8 cellular contexts compared by ENCODE assay signal in the genomic region with DNA sequence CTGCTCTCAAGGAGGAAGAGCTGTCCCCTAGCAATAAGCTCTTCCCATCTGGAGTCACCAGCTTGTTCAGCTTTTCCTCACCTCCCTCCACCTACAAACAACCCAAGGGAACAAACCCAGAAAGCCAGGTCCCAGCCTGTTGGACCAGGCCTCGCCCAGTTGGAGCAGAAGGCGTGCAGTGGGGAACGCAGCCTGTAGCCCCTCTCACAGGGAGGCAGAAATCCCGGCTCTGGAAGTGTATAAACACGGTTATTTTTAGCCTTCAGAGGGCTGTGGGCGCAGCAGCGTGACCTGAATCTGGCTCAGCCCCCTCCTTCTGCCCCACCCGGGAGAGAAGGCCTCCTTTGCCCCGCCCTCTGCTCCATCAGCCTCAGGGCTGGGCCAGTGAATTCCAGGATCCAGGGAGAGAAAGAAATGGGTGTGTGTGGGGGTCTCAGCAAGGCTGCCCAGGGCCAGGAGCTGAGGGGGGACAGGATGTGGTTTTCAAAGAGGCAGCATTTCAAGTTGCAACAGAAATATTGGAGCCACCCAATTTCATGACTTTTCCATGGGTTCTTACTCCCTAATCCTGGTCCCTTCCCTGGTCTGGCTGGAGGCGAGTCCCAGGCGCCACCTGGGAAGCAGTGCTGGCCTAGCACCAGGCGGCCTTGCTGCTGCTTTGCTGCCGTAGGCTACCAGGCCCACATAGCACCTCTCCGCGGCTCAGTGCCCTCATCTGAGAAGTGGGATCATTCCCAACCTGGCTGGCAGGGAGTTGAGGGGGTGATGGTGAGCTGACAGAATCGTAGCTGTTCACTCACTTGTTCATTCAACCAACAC. TPM values are rescaled to one million over a fixed set of nuclear protein-coding genes. Genes with fewer than 3 reads are reported as not detected.
DNase-seq lines count a peak whose midpoint lies in the region; ATAC-seq and TF ChIP-seq lines count a peak whose summit lies in the region.

No MANE protein-coding gene starts in this region.

- H3K4me3 ChIP-seq in adrenal gland (no peak overlapping the region), iPS-15b (ENCODE audit: low read depth, low read length) (no peak overlapping the region), skeletal muscle tissue (ENCODE audit: low read length in 3 of 3) (peak overlapping the region; percentile 33 to 52 (median 37))

- peak overlapping the region; percentile 80 for H3K4me3 Mint-ChIP-seq in HFFc6

- H3K27ac ChIP-seq in adrenal gland (peak overlapping the region; percentile 1 to 82 (median 58)), skeletal muscle tissue (ENCODE audit: low read depth, low read length) (peak overlapping the region; percentile 75)

- no peaks in the 10 kb centered on the region for H3K9me3 ChIP-seq in adrenal gland (replicated peaks in 1 of 3)
- H3K9me3 ChIP-seq in iPS-15b (ENCODE audit: control insufficient read depth, insufficient read depth, low read length) = no peaks in the 10 kb centered on the region
- H3K9me3 ChIP-seq in skeletal muscle tissue (ENCODE audit: control insufficient read depth in 3 of 3, low read length in 3 of 3) = no peaks in the 10 kb centered on the region

- no peak for ATAC-seq in GM19023 (IDR thresholded peaks at IDR 0.05; ENCODE audit: unreplicated experiment)
- no peak for ATAC-seq in GM18870 (IDR thresholded peaks at IDR 0.05; ENCODE audit: unreplicated experiment)
- no peak for ATAC-seq in HG02938 (IDR thresholded peaks at IDR 0.05; ENCODE audit: unreplicated experiment)

- H3K4me1 Mint-ChIP-seq in HFFc6 (ENCODE audit: low read depth) = peaks cover 92% of the 10 kb centered on the region

- peaks cover 10% of the 10 kb centered on the region for H3K27me3 Mint-ChIP-seq in HFFc6 (ENCODE audit: insufficient read depth)

- peak overlapping the region; percentile 93 for H3K27ac Mint-ChIP-seq in HFFc6

- 28 to 36% (median 34%) methylated on average over 13 to 16 of the region's 16 CpGs for WGBS in adrenal gland, 4 donors

- peaks cover 15% of the 10 kb centered on the region; the same call in 1 of the 2 replicates for H3K36me3 Mint-ChIP-seq in HFFc6 (ENCODE audit: low read depth)

- peaks cover 46 to 91% of the 10 kb centered on the region in 2 donors for H3K4me1 ChIP-seq in adrenal gland (replicated peaks in 1 of 2)
- H3K4me1 ChIP-seq in iPS-15b (ENCODE audit: control insufficient read depth, insufficient read depth, low read length) = peaks cover 18% of the 10 kb centered on the region
- H3K4me1 ChIP-seq in skeletal muscle tissue (ENCODE audit: control insufficient read depth in 3 of 3, insufficient read depth in 3 of 3, low read length in 3 of 3) = peaks cover 83 to 100% (median 99%) of the 10 kb centered on the region in 3 donors

- TF ChIP-seq POLR2A in adrenal gland (IDR thresholded peaks at IDR 0.05) = peak in 1 of 2 donors; percentile 12

- intact Hi-C loops in adrenal gland (cut with DNase I) = no loop called here

- no peaks in the 10 kb centered on the region for H3K27me3 ChIP-seq in adrenal gland
- H3K27me3 ChIP-seq in iPS-15b (ENCODE audit: control insufficient read depth, insufficient read depth, low read length) = no peaks in the 10 kb centered on the region
- no peaks in the 10 kb centered on the region for H3K27me3 ChIP-seq in skeletal muscle tissue (ENCODE audit: control insufficient read depth in 3 of 3, insufficient read depth in 3 of 3, low read length in 3 of 3)

- H3K36me3 ChIP-seq in adrenal gland (replicated peaks in 1 of 2) (no peaks in the 10 kb centered on the region), iPS-15b (ENCODE audit: control insufficient read depth, insufficient read depth, low read length) (peaks cover 3% of the 10 kb centered on the region), skeletal muscle tissue (ENCODE audit: control insufficient read depth in 3 of 3, insufficient read depth in 3 of 3, low read length in 3 of 3) (peaks cover 0 to 3% (median 2%) of the 10 kb centered on the region in 3 donors)

- no peak for TF ChIP-seq CTCF in HFFc6 (IDR thresholded peaks at IDR 0.05)
- no peak for TF ChIP-seq CTCF in adrenal gland (IDR thresholded peaks at IDR 0.05)

- no peaks in the 10 kb centered on the region for H3K9me3 Mint-ChIP-seq in HFFc6

- H3K9ac ChIP-seq in iPS-15b (ENCODE audit: low read depth, low read length) = peak overlapping the region; percentile 47
- H3K9ac ChIP-seq in skeletal muscle tissue (ENCODE audit: low read depth in 1 of 3, low read length in 3 of 3) = peak overlapping the region; percentile 55 to 76 (median 73)

- no peak for DNase-seq in HFFc6
- peak; percentile 52 to 82 (median 77) for DNase-seq in adrenal gland
- DNase-seq in activated CD4-positive, alpha-beta T cell treated with anti-CD3 and anti-CD28 coated beads for 1 hour = no peak

RNA-seq across cellular contexts. Expression of a gene that starts 33.5 kb away (rescaled TPM):
- 10 to 100 TPM; 38.6 to 60.3 (median 51.2) TPM for total RNA-seq in HFFc6 (2021; fragmentation: NEBNext Ultra II Directional; extraction: Animal tissue kit (Norgen Biotek cat#: 25700))
- total RNA-seq in adrenal gland (100 to 1,000 TPM in 1 of 8 donors, 10 to 100 TPM in 7; 47.9 to 113 (median 58.7) TPM), skeletal muscle tissue (11.5 TPM)
- 100 to 1,000 TPM in 1 of 3 donors, 10 to 100 TPM in 2; 17.9 to 109 (median 32.2) TPM for polyA plus RNA-seq in adrenal gland

Comparison
In these comparisons a context has a peak if more than half of its experiments do, and no peak if none do; other contexts are left out.
1. DNase-seq: peak in adrenal gland (7 of 7); none in HFFc6 (single experiment) and activated CD4-positive, alpha-beta T cell treated with anti-CD3 and anti-CD28 coated beads for 1 hour (single experiment).
2. H3K4me3 ChIP-seq: peak in skeletal muscle tissue (3 of 3); none in adrenal gland (0 of 4) and iPS-15b (single experiment).